8 cellular contexts compared by ENCODE assay signal in genomic region chr3:129558772-129559564, GRCh38. TPM values are rescaled to one million over a fixed set of nuclear protein-coding genes. Genes with fewer than 3 reads are reported as not detected.
DNase-seq lines count a peak whose midpoint lies in the region; ATAC-seq and TF ChIP-seq lines count a peak whose summit lies in the region.

No MANE protein-coding gene starts in this region.

- H3K4me1 ChIP-seq in mesodermal cell (ENCODE audit: control insufficient read depth, insufficient read depth, low read length, poor library complexity, severe bottlenecking) = peaks cover 61% of the 10 kb centered on the region

- no peaks in the 10 kb centered on the region for H3K9me3 ChIP-seq in mesodermal cell (ENCODE audit: control insufficient read depth, low read length)

- H3K4me3 ChIP-seq in AG09309 (ENCODE audit: control insufficient read depth, low read depth, low read length) (no peak overlapping the region), mesodermal cell (ENCODE audit: extremely low read depth, insufficient read depth, low read length, poor library complexity, severe bottlenecking) (no peak overlapping the region)

- 87 to 90% methylated on average over 8 to 10 of the region's 11 CpGs for WGBS in mesodermal cell (ENCODE audit: insufficient coverage in 2 of 2), 2 experiments

- H3K27ac ChIP-seq in mesodermal cell (ENCODE audit: low read depth, low read length, severe bottlenecking) = peak overlapping the region; percentile 73

- ATAC-seq in GM18519 (IDR thresholded peaks at IDR 0.05; ENCODE audit: low FRiP score, unreplicated experiment) = no peak

- peaks cover 84% of the 10 kb centered on the region for H3K36me3 ChIP-seq in mesodermal cell (ENCODE audit: control insufficient read depth, insufficient read depth, low read length)

- peak; percentile 43 for DNase-seq in AG09309 (ENCODE audit: low read depth)
- DNase-seq in HT1080 (ENCODE audit: low read depth) = peak; percentile 84
- peak; percentile 90 for DNase-seq in amniotic epithelial cell (ENCODE audit: low read depth)
- DNase-seq in NCI-H526 (lab: John Stamatoyannopoulos, UW) = no peak
- DNase-seq in NCI-H2107 treated with DMSO at 0.1 percent for 48 hours (lab: John Stamatoyannopoulos, UW; ENCODE audit: unreplicated experiment) = no peak
- DNase-seq in nucleus accumbens (lab: John Stamatoyannopoulos, UW) = no peak

- no peak for TF ChIP-seq CTCF in AG09309 (IDR thresholded peaks at IDR 0.05; ENCODE audit: control insufficient read depth, insufficient read depth, low read depth, low read length, missing control alignments)

RNA-seq across cellular contexts. Expression of gene H1-8, which starts 16.0 kb away (rescaled TPM):
- not detected in 2 replicates for total RNA-seq in HT1080 (2014; rRNA removed; shearing (Covaris generic))
- polyA plus RNA-seq in HT1080 (2015; cell fraction: cytosol; rRNA removed) = not detected in 2 replicates
- not detected in 2 replicates for polyA plus RNA-seq in HT1080 (2015; cell fraction: nucleus; rRNA removed)
- polyA plus RNA-seq in mesodermal cell (2013, experiment 1 of 2) = 2.0 TPM
- polyA plus RNA-seq in mesodermal cell (2013, experiment 2 of 2) = 3.0 TPM

RNA-seq across cellular contexts. Expression of gene RHO, which starts 30.5 kb away (rescaled TPM):
- total RNA-seq in HT1080 (2014; rRNA removed; shearing (Covaris generic)) = not detected in 2 replicates
- not detected in 2 replicates for polyA plus RNA-seq in HT1080 (2015; cell fraction: cytosol; rRNA removed)
- polyA plus RNA-seq in HT1080 (2015; cell fraction: nucleus; rRNA removed) = not detected in 2 replicates
- not detected for polyA plus RNA-seq in mesodermal cell (2013, experiment 1 of 2)
- polyA plus RNA-seq in mesodermal cell (2013, experiment 2 of 2) = not detected

RNA-seq across cellular contexts. Expression of gene PLXND1, which starts 47.5 kb away (rescaled TPM):
- 26.7 and 28.5 TPM in 2 replicates for total RNA-seq in HT1080 (2014; rRNA removed; shearing (Covaris generic))
- 17.4 and 26.9 TPM in 2 replicates for polyA plus RNA-seq in HT1080 (2015; cell fraction: cytosol; rRNA removed)
- polyA plus RNA-seq in HT1080 (2015; cell fraction: nucleus; rRNA removed) = 41.3 and 46.6 TPM in 2 replicates
- polyA plus RNA-seq in mesodermal cell (2013, experiment 1 of 2) = 443 TPM
- 298 TPM for polyA plus RNA-seq in mesodermal cell (2013, experiment 2 of 2)

Comparison
In these comparisons a context has a peak if more than half of its experiments do, and no peak if none do; other contexts are left out.
1. DNase-seq: peak in AG09309 (single experiment), HT1080 (single experiment) and amniotic epithelial cell (single experiment); none in NCI-H526 (0 of 2), NCI-H2107 treated with DMSO at 0.1 percent for 48 hours (single experiment) and nucleus accumbens (0 of 56).